25 cellular contexts compared by ENCODE assay signal in genomic region chr5:175166013-175166412, GRCh38.
"Had no signal": no experiment of that assay in that cellular context is flagged by ENCODE, and none has a peak within 500 bp of the region (broad histone marks: within the 10 kb centered on the region; RNA-seq: fewer than 3 reads in every experiment).

No MANE protein-coding gene starts in this region.

- DNase-seq: activated CD4-positive, alpha-beta memory T cell treated with anti-CD3 and anti-CD28 coated beads, Interleukin-2, amount 10 ng/mL, durations not matched to agents 7 days and 5 days; activated CD4-positive, alpha-beta T cell treated with anti-CD3 and anti-CD28 coated beads for 36 hours; activated CD4-positive, alpha-beta T cell treated with anti-CD3 and anti-CD28 coated beads, Interleukin-2, amount 10 ng/mL, durations not matched to agents 24 days and 14 days; activated CD4-positive, alpha-beta T cell treated with anti-CD3 and anti-CD28 coated beads, Interleukin-2, amount 50 U/mL, for 4 hours; activated CD4-positive, CD25-positive, alpha-beta regulatory T cell; activated CD4-positive, CD25-positive, alpha-beta regulatory T cell treated with anti-CD3 and anti-CD28 coated beads, Interleukin-2, amount 50 U/mL, for 72 hours; activated CD8-positive, alpha-beta memory T cell treated with anti-CD3 and anti-CD28 coated beads, Interleukin-2, amount 50 U/mL, for 48 hours; activated gamma-delta T cell treated with Interleukin-2 at 50 U/mL for 16 hours; activated naive CD4-positive, alpha-beta T cell treated with anti-CD3 and anti-CD28 coated beads, Interleukin-2, amount 50 U/mL, for 16 hours; activated naive CD4-positive, alpha-beta T cell treated with Interleukin-2 at 50 U/mL for 16 hours; activated T-cell treated with anti-CD3 and anti-CD28 coated beads for 4 hours; activated T-cell treated with anti-CD3 and anti-CD28 coated beads, Interleukin-2, amount 50 U/mL, for 24 hours; activated T-cell treated with anti-CD3 and anti-CD28 coated beads, Interleukin-2, amount 50 U/mL, for 72 hours; amniotic stem cell; anterior cingulate cortex; brain microvascular endothelial cell; dorsolateral prefrontal cortex; effector memory CD4-positive, alpha-beta T cell; endodermal cell; foreskin keratinocyte; gastrocnemius medialis; glutamatergic neuron; heart left ventricle had no signal

- H3K9me3 ChIP-seq: gastrocnemius medialis, heart left ventricle had no signal

- H3K27ac ChIP-seq: brain microvascular endothelial cell, coronary artery, dorsolateral prefrontal cortex, foreskin keratinocyte, gastrocnemius medialis, heart left ventricle had no signal

- H3K36me3 ChIP-seq: brain microvascular endothelial cell, gastrocnemius medialis, heart left ventricle had no signal

- H3K27me3 ChIP-seq: brain microvascular endothelial cell, gastrocnemius medialis had no signal

- H3K4me1 ChIP-seq: foreskin keratinocyte, gastrocnemius medialis, heart left ventricle had no signal

- ATAC-seq: activated CD4-positive, alpha-beta T cell treated with anti-CD3 and anti-CD28 coated beads for 36 hours; activated T-cell treated with anti-CD3 and anti-CD28 coated beads, Interleukin-2, amount 50 U/mL, for 72 hours; esophagus mucosa; foreskin keratinocyte; gastrocnemius medialis; heart left ventricle had no signal

- H3K4me3 ChIP-seq: coronary artery, dorsolateral prefrontal cortex, gastrocnemius medialis, heart left ventricle had no signal
